In the genomic region with DNA sequence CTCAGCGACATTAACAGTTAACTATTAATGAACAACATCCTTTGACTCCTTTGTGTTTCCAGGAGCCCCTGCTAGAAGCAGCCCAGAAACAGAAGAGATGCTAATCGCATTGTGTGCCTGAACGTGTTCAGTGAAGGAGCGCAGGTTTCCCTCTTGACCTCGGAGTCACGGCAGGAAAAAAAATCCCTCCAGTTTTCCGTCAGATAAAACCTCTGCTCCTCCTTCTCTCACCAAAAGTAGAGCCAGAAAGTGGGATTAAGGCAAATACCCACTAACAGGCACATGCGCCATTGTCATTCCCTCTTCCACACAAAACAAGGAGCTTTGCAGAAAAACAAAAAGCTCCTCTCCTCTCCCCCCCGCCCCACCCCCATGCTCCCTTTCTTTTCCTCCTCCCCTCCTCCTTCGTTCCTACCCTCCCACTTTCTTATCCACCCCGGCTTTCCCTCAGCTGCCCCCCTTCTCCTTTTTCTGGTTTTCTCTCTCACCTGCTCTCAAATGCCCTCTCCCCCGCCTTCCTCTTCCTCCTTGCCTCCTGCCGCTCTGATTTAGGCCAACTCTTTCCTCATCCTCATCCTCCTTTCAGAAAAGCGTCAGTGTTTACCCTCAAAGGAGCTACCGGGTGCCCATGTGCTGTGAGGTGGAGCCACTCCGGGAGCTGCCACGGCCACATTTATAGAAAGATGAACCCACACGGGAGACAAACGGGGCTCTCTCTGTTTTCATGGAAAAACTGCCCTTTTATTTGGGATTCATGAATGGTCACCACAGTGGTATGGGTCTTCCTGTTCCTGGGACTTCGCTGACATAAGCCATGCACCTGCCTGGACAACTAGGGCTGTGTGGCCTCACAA, we compare ENCODE assay signal across 24 cellular contexts.
DNase-seq lines count a peak whose midpoint lies in the region; ATAC-seq and TF ChIP-seq lines count a peak whose summit lies in the region.
"Had no signal": no experiment of that assay in that cellular context is flagged by ENCODE, and none has a peak within 500 bp of the region (broad histone marks: within the 10 kb centered on the region; RNA-seq: fewer than 3 reads in every experiment).

No MANE protein-coding gene starts in this region.

- H3K4me3 ChIP-seq in iPS-18a (ENCODE audit: low read length) (peak overlapping the region; percentile 49), neural progenitor cell (peak overlapping the region; percentile 22)
- H3K4me3 ChIP-seq: upper lobe of right lung had no signal

- H3K36me3 ChIP-seq in ES-I3 (ENCODE audit: insufficient read depth, low read length) (no peaks in the 10 kb centered on the region), iPS-18a (ENCODE audit: control insufficient read depth, low read depth, low read length) (no peaks in the 10 kb centered on the region), neural progenitor cell (no peaks in the 10 kb centered on the region)
- H3K36me3 ChIP-seq: upper lobe of right lung had no signal

- H4K20me1 ChIP-seq in neural progenitor cell (ENCODE audit: low read depth), result no peaks in the 10 kb centered on the region

- no peak overlapping the region for H2AFZ ChIP-seq in neural progenitor cell (replicated peaks)

- H3K27me3 ChIP-seq in iPS-18a (ENCODE audit: control insufficient read depth, insufficient read depth, low read length) (no peaks in the 10 kb centered on the region), neural progenitor cell (no peaks in the 10 kb centered on the region)
- H3K27me3 ChIP-seq: upper lobe of right lung had no signal

- no peak for TF ChIP-seq CTCF in WTC11 (IDR thresholded peaks at IDR 0.05)
- no peak for TF ChIP-seq CTCF in neural progenitor cell (IDR thresholded peaks at IDR 0.05)

- H3K9ac ChIP-seq in ES-I3 (ENCODE audit: low read depth, low read length) (peak overlapping the region; percentile 44), iPS-18a (ENCODE audit: low read length) (peak overlapping the region; percentile 72), neural progenitor cell (no peak overlapping the region)

- 0 out of 2 replicates have a peak, but pooled peaks cover 2% of the 10 kb centered on the region for H3K9me3 ChIP-seq in ES-I3 (ENCODE audit: control insufficient read depth, insufficient read depth, low read length)
- no peaks in the 10 kb centered on the region for H3K9me3 ChIP-seq in iPS-18a (ENCODE audit: control insufficient read depth, low read depth, low read length)
- no peaks in the 10 kb centered on the region for H3K9me3 ChIP-seq in neural progenitor cell (ENCODE audit: low read depth)
- H3K9me3 ChIP-seq: upper lobe of right lung had no signal

- ATAC-seq in WTC11, result peak; percentile 82
- ATAC-seq: activated naive CD4-positive, alpha-beta T cell treated with anti-CD3 and anti-CD28 coated beads, Interleukin-2, amount 50 U/mL, for 72 hours; activated T-helper 17 cell treated with anti-CD3 and anti-CD28 coated beads, Interleukin-2, amount 50 U/mL, for 72 hours; upper lobe of right lung had no signal

- H3K79me2 ChIP-seq in neural progenitor cell (ENCODE audit: low read depth), result peaks cover 24% of the 10 kb centered on the region

- DNase-seq in WTC11 (ENCODE audit: low spot score), result peak; percentile 35
- peak; percentile 94 for DNase-seq in neural progenitor cell (ENCODE audit: low spot score)
- no peak for DNase-seq in SKM-1 (lab: John Stamatoyannopoulos, UW; ENCODE audit: unreplicated experiment)
- no peak for DNase-seq in EL
- no peak for DNase-seq in activated CD4-positive, alpha-beta T cell treated with anti-CD3 and anti-CD28 coated beads, Interleukin-2, amount 50 U/mL, for 1 hour
- no peak for DNase-seq in T-helper 1 cell
- DNase-seq: activated CD8-positive, alpha-beta memory T cell treated with anti-CD3 and anti-CD28 coated beads, Interleukin-2, amount 50 U/mL, for 4 hours; aorta; CD8-positive, alpha-beta memory T cell; central memory CD4-positive, alpha-beta T cell; dermis blood vessel endothelial cell; glutamatergic neuron; HCEC 1CT; Kasumi-1; MV-4-11; nucleus accumbens; small intestine; stimulated activated CD4-positive, alpha-beta T cell treated with anti-CD3 and anti-CD28 coated beads, Interleukin-1b, Interleukin-23, amount 100 ng/mL, for 48 hours; upper lobe of right lung had no signal

- H3K4me1 ChIP-seq in ES-I3 (ENCODE audit: insufficient read depth, low read length) (peaks cover 54% of the 10 kb centered on the region), iPS-18a (ENCODE audit: control insufficient read depth, low read depth, low read length) (peaks cover 57% of the 10 kb centered on the region), neural progenitor cell (peaks cover 64% of the 10 kb centered on the region)
- H3K4me1 ChIP-seq: upper lobe of right lung had no signal

- no peaks in the 10 kb centered on the region for H3K9me3 Mint-ChIP-seq in WTC11
- H3K9me3 Mint-ChIP-seq in neural progenitor cell, result peaks cover 10% of the 10 kb centered on the region
- H3K9me3 Mint-ChIP-seq: activated naive CD4-positive, alpha-beta T cell treated with anti-CD3 and anti-CD28 coated beads, Interleukin-2, amount 50 U/mL, for 72 hours; activated T-helper 17 cell treated with anti-CD3 and anti-CD28 coated beads, Interleukin-2, amount 50 U/mL, for 72 hours had no signal

- H3F3A ChIP-seq in neural progenitor cell (ENCODE audit: low read depth), result peaks cover 77% of the 10 kb centered on the region

- peak overlapping the region; percentile 79 for H3K4me2 ChIP-seq in neural progenitor cell

- peak overlapping the region; percentile 55 for H3K4me3 Mint-ChIP-seq in WTC11
- peak overlapping the region; percentile 79 for H3K4me3 Mint-ChIP-seq in neural progenitor cell
- H3K4me3 Mint-ChIP-seq: activated T-helper 17 cell treated with anti-CD3 and anti-CD28 coated beads, Interleukin-2, amount 50 U/mL, for 72 hours; B cell; CD8-positive, alpha-beta memory T cell had no signal

- H3K27ac ChIP-seq in iPS-18a (ENCODE audit: low read length) (peak overlapping the region; percentile 95), neural progenitor cell (peak overlapping the region; percentile 94)
- H3K27ac ChIP-seq: upper lobe of right lung had no signal

- peaks cover 63% of the 10 kb centered on the region for H3K4me1 Mint-ChIP-seq in WTC11
- H3K4me1 Mint-ChIP-seq in neural progenitor cell, result peaks cover 80% of the 10 kb centered on the region
- H3K4me1 Mint-ChIP-seq: activated T-helper 17 cell treated with anti-CD3 and anti-CD28 coated beads, Interleukin-2, amount 50 U/mL, for 72 hours had no signal

- H3K36me3 Mint-ChIP-seq in WTC11 (peaks cover 12% of the 10 kb centered on the region), neural progenitor cell (peaks cover 16% of the 10 kb centered on the region)
- H3K36me3 Mint-ChIP-seq: activated naive CD4-positive, alpha-beta T cell treated with anti-CD3 and anti-CD28 coated beads, Interleukin-2, amount 50 U/mL, for 72 hours had no signal

- POLR2A ChIA-PET in WTC11 (lab: Charles Lee), result interaction anchor here (0.7 to 1.3 kb wide), 4 partner anchors 9 to 234 kb away, joined by 3 to 6 read pairs (median 4); partner anchors contain the start of gene ZIC2

- H3K27me3 Mint-ChIP-seq in WTC11 (ENCODE audit: low read depth) (no peaks in the 10 kb centered on the region), neural progenitor cell (ENCODE audit: insufficient read depth, low read depth) (peaks cover 5% of the 10 kb centered on the region)
- H3K27me3 Mint-ChIP-seq: activated T-helper 17 cell treated with anti-CD3 and anti-CD28 coated beads, Interleukin-2, amount 50 U/mL, for 72 hours; B cell had no signal

- peak overlapping the region; percentile 96 for H3K27ac Mint-ChIP-seq in WTC11
- peak overlapping the region; percentile 99 for H3K27ac Mint-ChIP-seq in neural progenitor cell
- H3K27ac Mint-ChIP-seq: activated naive CD4-positive, alpha-beta T cell treated with anti-CD3 and anti-CD28 coated beads, Interleukin-2, amount 50 U/mL, for 72 hours; activated T-helper 17 cell treated with anti-CD3 and anti-CD28 coated beads, Interleukin-2, amount 50 U/mL, for 72 hours; B cell had no signal

- CTCF ChIA-PET in WTC11 (lab: Charles Lee), result interaction anchor here (0.6 to 1.4 kb wide), 5 partner anchors 8 to 60 kb away, joined by 3 to 6 read pairs (median 3); no protein-coding TSS in a partner anchor

TF ChIP-seq in WTC11, 78 proteins besides CTCF, POLR2A, EP300 and RAD21 (continues in another document):
- TF ChIP-seq HMGA2 (CRISPR knock-in tag; IDR thresholded peaks at IDR 0.05), result no peak
- TF ChIP-seq, protein P1, sequence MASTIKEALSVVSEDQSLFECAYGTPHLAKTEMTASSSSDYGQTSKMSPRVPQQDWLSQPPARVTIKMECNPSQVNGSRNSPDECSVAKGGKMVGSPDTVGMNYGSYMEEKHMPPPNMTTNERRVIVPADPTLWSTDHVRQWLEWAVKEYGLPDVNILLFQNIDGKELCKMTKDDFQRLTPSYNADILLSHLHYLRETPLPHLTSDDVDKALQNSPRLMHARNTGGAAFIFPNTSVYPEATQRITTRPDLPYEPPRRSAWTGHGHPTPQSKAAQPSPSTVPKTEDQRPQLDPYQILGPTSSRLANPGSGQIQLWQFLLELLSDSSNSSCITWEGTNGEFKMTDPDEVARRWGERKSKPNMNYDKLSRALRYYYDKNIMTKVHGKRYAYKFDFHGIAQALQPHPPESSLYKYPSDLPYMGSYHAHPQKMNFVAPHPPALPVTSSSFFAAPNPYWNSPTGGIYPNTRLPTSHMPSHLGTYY (CRISPR knock-in tag; IDR thresholded peaks at IDR 0.05), result no peak
- no peak for TF ChIP-seq JAZF1 (CRISPR knock-in tag; IDR thresholded peaks at IDR 0.05)
- peak; percentile 52; the same call in 1 of the 2 replicates for TF ChIP-seq MAX (CRISPR knock-in tag; IDR thresholded peaks at IDR 0.05)
- TF ChIP-seq ATF1 (CRISPR knock-in tag; IDR thresholded peaks at IDR 0.05), result no peak
- no peak for TF ChIP-seq TEAD4 (CRISPR knock-in tag; IDR thresholded peaks at IDR 0.05)
- no peak for TF ChIP-seq FOXP4 (CRISPR knock-in tag; IDR thresholded peaks at IDR 0.05)
- TF ChIP-seq CREB1 (CRISPR knock-in tag; IDR thresholded peaks at IDR 0.05), result no peak

Comparison
In these comparisons a context has a peak if more than half of its experiments do, and no peak if none do; other contexts are left out.
1. DNase-seq: peak in WTC11 (single experiment) and neural progenitor cell (single experiment); none in SKM-1 (single experiment), EL (single experiment), activated CD4-positive, alpha-beta T cell treated with anti-CD3 and anti-CD28 coated beads, Interleukin-2, amount 50 U/mL, for 1 hour (single experiment) and T-helper 1 cell (0 of 5).